Comparison of ENCODE assay signal across 8 cellular contexts in the genomic region with DNA sequence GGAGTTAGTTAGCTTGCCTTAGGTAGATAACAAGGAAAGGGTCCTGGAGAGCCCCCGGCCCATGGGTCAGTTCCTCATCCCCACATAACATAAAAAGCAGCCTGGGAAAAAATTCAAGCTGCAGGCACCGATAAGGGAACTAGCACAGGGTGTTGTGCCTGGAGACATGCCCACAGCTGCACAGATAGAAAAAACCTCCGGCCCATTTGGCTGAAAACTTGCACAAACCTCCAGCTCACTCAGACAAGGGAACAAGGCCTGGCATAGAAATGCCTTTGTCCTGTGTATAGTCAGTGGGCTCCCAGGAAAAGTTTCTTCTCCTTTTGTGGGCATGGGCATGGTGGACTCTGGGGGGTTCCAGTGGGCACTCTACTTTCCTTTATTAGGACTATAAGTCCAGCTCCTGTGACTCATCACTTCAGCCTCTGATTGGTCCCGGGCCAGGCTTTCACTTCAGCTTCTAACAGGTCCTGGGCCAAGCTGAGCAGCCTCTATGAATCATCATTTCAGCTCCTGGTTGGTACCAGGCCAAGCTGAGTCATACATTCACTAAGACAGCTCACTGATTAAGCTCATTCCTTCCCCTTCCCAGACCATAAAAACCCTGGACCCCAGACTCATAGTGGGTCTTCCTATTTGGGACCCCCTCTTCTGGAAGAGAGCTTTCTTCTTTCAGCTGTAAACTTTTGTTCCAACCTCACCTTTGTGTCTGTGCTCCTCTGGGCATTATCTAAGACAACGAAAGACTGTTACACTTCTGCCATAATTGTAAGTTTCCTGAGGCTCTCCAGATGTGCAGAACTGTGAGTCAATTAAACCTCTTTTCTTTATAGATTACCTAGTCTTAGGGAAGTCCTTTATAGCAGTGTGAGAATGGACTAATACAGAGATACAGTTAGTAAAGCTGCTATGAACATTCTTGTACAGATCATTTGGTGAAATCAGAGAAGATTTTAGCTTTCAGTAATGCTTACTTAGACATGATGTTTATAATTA.
DNase-seq lines count a peak whose midpoint lies in the region; ATAC-seq, FAIRE-seq and TF ChIP-seq lines count a peak whose summit lies in the region.

No MANE protein-coding gene starts in this region.

- POLR2A ChIA-PET in WTC11 (lab: Charles Lee), result no interaction called here

- no peaks in the 10 kb centered on the region for H3K36me3 Mint-ChIP-seq in activated naive CD8-positive, alpha-beta T cell treated with anti-CD3 and anti-CD28 coated beads, Interleukin-2, amount 50 U/mL, for 24 hours (ENCODE audit: low read depth)
- H3K36me3 Mint-ChIP-seq in natural killer cell (no peaks in the 10 kb centered on the region), WTC11 (peaks cover 3% of the 10 kb centered on the region; the same call in 1 of the 2 replicates)

- H3K4me3 ChIP-seq in fibroblast of the aortic adventitia (ENCODE audit: low read depth, low read length), result peak overlapping the region; percentile 51

- no peak overlapping the region for H3K4me3 Mint-ChIP-seq in activated naive CD8-positive, alpha-beta T cell treated with anti-CD3 and anti-CD28 coated beads, Interleukin-2, amount 50 U/mL, for 24 hours
- no peak overlapping the region for H3K4me3 Mint-ChIP-seq in natural killer cell
- no peak overlapping the region for H3K4me3 Mint-ChIP-seq in WTC11

- CTCF ChIA-PET in WTC11 (lab: Charles Lee), result no interaction called here

- peaks cover 12% of the 10 kb centered on the region for H3K9me3 Mint-ChIP-seq in activated naive CD8-positive, alpha-beta T cell treated with anti-CD3 and anti-CD28 coated beads, Interleukin-2, amount 50 U/mL, for 24 hours
- H3K9me3 Mint-ChIP-seq in natural killer cell, result peaks cover 0 to 2% of the 10 kb centered on the region in 2 donors
- peaks cover 12% of the 10 kb centered on the region for H3K9me3 Mint-ChIP-seq in WTC11

- no peak for TF ChIP-seq CTCF in fibroblast of the aortic adventitia (IDR thresholded peaks at IDR 0.05; ENCODE audit: insufficient read depth, low read length)
- no peak for TF ChIP-seq CTCF in natural killer cell (IDR thresholded peaks at IDR 0.05)
- no peak for TF ChIP-seq CTCF in WTC11 (IDR thresholded peaks at IDR 0.05)

- no peak for ATAC-seq in activated naive CD8-positive, alpha-beta T cell treated with anti-CD3 and anti-CD28 coated beads, Interleukin-2, amount 50 U/mL, for 24 hours
- ATAC-seq in natural killer cell (no peak), WTC11 (no peak)

- peak; percentile 94 for FAIRE-seq in RCC 7860 (lab: Jason Lieb, UNC)

- peak; percentile 81 for DNase-seq in DMS53 (lab: John Stamatoyannopoulos, UW)
- DNase-seq in RCC 7860 (ENCODE audit: low spot score), result peak; percentile 95
- peak; percentile 99 for DNase-seq in fibroblast of the aortic adventitia (ENCODE audit: low read depth)
- peak; percentile 92 for DNase-seq in posterior vena cava (ENCODE audit: low spot score)
- DNase-seq in activated naive CD8-positive, alpha-beta T cell treated with anti-CD3 and anti-CD28 coated beads, Interleukin-2, amount 50 U/mL, for 24 hours, result no peak
- DNase-seq in NCI-H1694 treated with DMSO at 0.1 percent for 48 hours (lab: John Stamatoyannopoulos, UW), result no peak
- DNase-seq in natural killer cell, result no peak
- no peak for DNase-seq in WTC11 (ENCODE audit: low spot score)

- H3K4me1 Mint-ChIP-seq in activated naive CD8-positive, alpha-beta T cell treated with anti-CD3 and anti-CD28 coated beads, Interleukin-2, amount 50 U/mL, for 24 hours, result no peaks in the 10 kb centered on the region
- no peaks in the 10 kb centered on the region for H3K4me1 Mint-ChIP-seq in natural killer cell
- no peaks in the 10 kb centered on the region for H3K4me1 Mint-ChIP-seq in WTC11

- no peak overlapping the region for H3K27ac Mint-ChIP-seq in activated naive CD8-positive, alpha-beta T cell treated with anti-CD3 and anti-CD28 coated beads, Interleukin-2, amount 50 U/mL, for 24 hours
- H3K27ac Mint-ChIP-seq in natural killer cell, result no peak overlapping the region
- no peak overlapping the region for H3K27ac Mint-ChIP-seq in WTC11

- intact Hi-C loops in posterior vena cava (cut with DNase I), result no loop called here
- intact Hi-C loops in natural killer cell (cut with micrococcal nuclease), result no loop called here

- H3K27me3 Mint-ChIP-seq in activated naive CD8-positive, alpha-beta T cell treated with anti-CD3 and anti-CD28 coated beads, Interleukin-2, amount 50 U/mL, for 24 hours, result no peaks in the 10 kb centered on the region
- H3K27me3 Mint-ChIP-seq in natural killer cell (ENCODE audit: low read depth in 2 of 2), result no peaks in the 10 kb centered on the region
- H3K27me3 Mint-ChIP-seq in WTC11 (ENCODE audit: low read depth), result no peaks in the 10 kb centered on the region

TF ChIP-seq in WTC11, 78 proteins besides CTCF, POLR2A, EP300 and RAD21 (continues in another document):
- TF ChIP-seq GTF2I (CRISPR knock-in tag; conservative IDR thresholded peaks at IDR 0.05) (no peak), NR1H2 (CRISPR knock-in tag; IDR thresholded peaks at IDR 0.05) (no peak), FOXK1 (CRISPR knock-in tag; IDR thresholded peaks at IDR 0.05) (no peak), SMAD3 (CRISPR knock-in tag; IDR thresholded peaks at IDR 0.05; ENCODE audit: borderline replicate concordance) (no peak), ZNF416 (CRISPR knock-in tag; IDR thresholded peaks at IDR 0.05) (no peak), FOXJ3 (CRISPR knock-in tag; IDR thresholded peaks at IDR 0.05; ENCODE audit: borderline replicate concordance) (no peak), NFATC4 (CRISPR knock-in tag; IDR thresholded peaks at IDR 0.05) (no peak), ZNF423 (CRISPR knock-in tag; IDR thresholded peaks at IDR 0.05) (no peak), ZNF263 (CRISPR knock-in tag; IDR thresholded peaks at IDR 0.05; ENCODE audit: low read depth) (no peak), GRHL2 (CRISPR knock-in tag; IDR thresholded peaks at IDR 0.05; ENCODE audit: insufficient replicate concordance, severe bottlenecking) (no peak), SP1 (CRISPR knock-in tag; conservative IDR thresholded peaks at IDR 0.05) (no peak), RELA (CRISPR knock-in tag; IDR thresholded peaks at IDR 0.05; ENCODE audit: borderline replicate concordance) (no peak), ZNF396 (CRISPR knock-in tag; IDR thresholded peaks at IDR 0.05; ENCODE audit: borderline replicate concordance) (no peak), RORB (CRISPR knock-in tag; IDR thresholded peaks at IDR 0.05) (no peak), HMGA2 (CRISPR knock-in tag; IDR thresholded peaks at IDR 0.05) (no peak)
- TF ChIP-seq, protein P1, sequence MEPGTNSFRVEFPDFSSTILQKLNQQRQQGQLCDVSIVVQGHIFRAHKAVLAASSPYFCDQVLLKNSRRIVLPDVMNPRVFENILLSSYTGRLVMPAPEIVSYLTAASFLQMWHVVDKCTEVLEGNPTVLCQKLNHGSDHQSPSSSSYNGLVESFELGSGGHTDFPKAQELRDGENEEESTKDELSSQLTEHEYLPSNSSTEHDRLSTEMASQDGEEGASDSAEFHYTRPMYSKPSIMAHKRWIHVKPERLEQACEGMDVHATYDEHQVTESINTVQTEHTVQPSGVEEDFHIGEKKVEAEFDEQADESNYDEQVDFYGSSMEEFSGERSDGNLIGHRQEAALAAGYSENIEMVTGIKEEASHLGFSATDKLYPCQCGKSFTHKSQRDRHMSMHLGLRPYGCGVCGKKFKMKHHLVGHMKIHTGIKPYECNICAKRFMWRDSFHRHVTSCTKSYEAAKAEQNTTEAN (CRISPR knock-in tag; IDR thresholded peaks at IDR 0.05), result no peak
- TF ChIP-seq, protein P2, sequence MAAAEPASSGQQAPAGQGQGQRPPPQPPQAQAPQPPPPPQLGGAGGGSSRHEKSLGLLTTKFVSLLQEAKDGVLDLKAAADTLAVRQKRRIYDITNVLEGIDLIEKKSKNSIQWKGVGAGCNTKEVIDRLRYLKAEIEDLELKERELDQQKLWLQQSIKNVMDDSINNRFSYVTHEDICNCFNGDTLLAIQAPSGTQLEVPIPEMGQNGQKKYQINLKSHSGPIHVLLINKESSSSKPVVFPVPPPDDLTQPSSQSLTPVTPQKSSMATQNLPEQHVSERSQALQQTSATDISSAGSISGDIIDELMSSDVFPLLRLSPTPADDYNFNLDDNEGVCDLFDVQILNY (CRISPR knock-in tag; IDR thresholded peaks at IDR 0.05), result no peak
- TF ChIP-seq, protein P3, sequence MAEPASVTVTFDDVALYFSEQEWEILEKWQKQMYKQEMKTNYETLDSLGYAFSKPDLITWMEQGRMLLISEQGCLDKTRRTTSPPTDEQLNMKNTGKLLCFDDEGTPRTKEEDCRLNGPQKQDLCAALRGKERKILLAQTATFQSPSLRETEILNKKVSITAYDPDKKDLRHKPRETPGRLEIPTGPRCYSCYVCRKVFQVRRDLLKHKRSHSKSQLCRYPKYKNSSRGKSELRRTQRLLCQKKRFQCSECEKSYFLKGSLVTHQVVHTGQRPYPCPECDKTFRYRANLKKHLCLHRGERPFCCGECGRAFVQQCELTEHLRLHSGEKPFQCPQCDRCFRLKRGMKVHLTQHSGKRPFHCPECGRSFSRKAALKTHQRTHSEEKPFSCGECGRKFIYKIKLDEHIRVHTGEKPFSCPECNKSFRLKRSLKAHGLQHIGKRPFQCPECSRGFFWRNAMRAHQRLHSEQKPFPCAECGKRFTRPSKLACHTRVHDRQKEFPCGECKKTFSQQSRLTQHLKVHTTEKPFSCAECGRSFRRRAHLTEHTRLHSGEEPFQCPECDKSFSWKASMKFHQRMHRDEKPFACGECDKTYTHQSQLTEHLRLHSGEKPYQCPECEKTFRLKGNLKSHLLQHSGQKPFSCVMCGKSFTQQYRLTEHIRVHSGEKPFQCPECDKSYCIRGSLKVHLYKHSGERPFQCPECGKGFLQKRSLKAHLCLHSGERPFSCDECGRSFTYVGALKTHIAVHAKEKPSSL (CRISPR knock-in tag; conservative IDR thresholded peaks at IDR 0.05), result no peak
- TF ChIP-seq, protein P4, sequence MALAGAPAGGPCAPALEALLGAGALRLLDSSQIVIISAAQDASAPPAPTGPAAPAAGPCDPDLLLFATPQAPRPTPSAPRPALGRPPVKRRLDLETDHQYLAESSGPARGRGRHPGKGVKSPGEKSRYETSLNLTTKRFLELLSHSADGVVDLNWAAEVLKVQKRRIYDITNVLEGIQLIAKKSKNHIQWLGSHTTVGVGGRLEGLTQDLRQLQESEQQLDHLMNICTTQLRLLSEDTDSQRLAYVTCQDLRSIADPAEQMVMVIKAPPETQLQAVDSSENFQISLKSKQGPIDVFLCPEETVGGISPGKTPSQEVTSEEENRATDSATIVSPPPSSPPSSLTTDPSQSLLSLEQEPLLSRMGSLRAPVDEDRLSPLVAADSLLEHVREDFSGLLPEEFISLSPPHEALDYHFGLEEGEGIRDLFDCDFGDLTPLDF (CRISPR knock-in tag; IDR thresholded peaks at IDR 0.05), result no peak

Comparison
In these comparisons a context has a peak if more than half of its experiments do, and no peak if none do; other contexts are left out.
1. DNase-seq: peak in DMS53 (single experiment), RCC 7860 (single experiment), fibroblast of the aortic adventitia (single experiment) and posterior vena cava (single experiment); none in activated naive CD8-positive, alpha-beta T cell treated with anti-CD3 and anti-CD28 coated beads, Interleukin-2, amount 50 U/mL, for 24 hours (single experiment), NCI-H1694 treated with DMSO at 0.1 percent for 48 hours (single experiment), natural killer cell (single experiment) and WTC11 (single experiment).